Comparison of ENCODE assay signal across 8 cellular contexts in genomic region chr16:31459722-31460581, GRCh38.
DNase-seq lines count a peak whose midpoint lies in the region; ATAC-seq lines count a peak whose summit lies in the region.

No MANE protein-coding gene starts in this region.

- ATAC-seq in GM19023 (IDR thresholded peaks at IDR 0.05; ENCODE audit: unreplicated experiment) (peak; percentile 68), HG03280 (IDR thresholded peaks at IDR 0.05; ENCODE audit: unreplicated experiment) (peak; percentile 72)
- ATAC-seq in activated CD4-positive, CD25-positive, alpha-beta regulatory T cell treated with anti-CD3 and anti-CD28 coated beads, Interleukin-2, amount 50 U/mL, for 24 hours: peak; percentile 78 to 80

- DNase-seq in AG08396 (ENCODE audit: low spot score): peak; percentile 98
- DNase-seq in NCI-H345 treated with DMSO at 0.1 percent for 48 hours (lab: John Stamatoyannopoulos, UW; ENCODE audit: unreplicated experiment): peak; percentile 100
- DNase-seq in cerebellar cortex (ENCODE audit: low spot score): peak; percentile 99
- DNase-seq in islet precursor cell: peak; percentile 100
- DNase-seq in stimulated activated CD4-positive, alpha-beta T cell treated with anti-CD3 and anti-CD28 coated beads, Interleukin-12 subunit alpha, Interleukin-12 subunit beta, amount 100 ng/mL, for 4 hours: peak; percentile 100

Comparison
In these comparisons a context has a peak if more than half of its experiments do, and no peak if none do; other contexts are left out.
1. Peak in every context shown above with its lines: DNase-seq and ATAC-seq.